8 cellular contexts compared by ENCODE assay signal in the genomic region with DNA sequence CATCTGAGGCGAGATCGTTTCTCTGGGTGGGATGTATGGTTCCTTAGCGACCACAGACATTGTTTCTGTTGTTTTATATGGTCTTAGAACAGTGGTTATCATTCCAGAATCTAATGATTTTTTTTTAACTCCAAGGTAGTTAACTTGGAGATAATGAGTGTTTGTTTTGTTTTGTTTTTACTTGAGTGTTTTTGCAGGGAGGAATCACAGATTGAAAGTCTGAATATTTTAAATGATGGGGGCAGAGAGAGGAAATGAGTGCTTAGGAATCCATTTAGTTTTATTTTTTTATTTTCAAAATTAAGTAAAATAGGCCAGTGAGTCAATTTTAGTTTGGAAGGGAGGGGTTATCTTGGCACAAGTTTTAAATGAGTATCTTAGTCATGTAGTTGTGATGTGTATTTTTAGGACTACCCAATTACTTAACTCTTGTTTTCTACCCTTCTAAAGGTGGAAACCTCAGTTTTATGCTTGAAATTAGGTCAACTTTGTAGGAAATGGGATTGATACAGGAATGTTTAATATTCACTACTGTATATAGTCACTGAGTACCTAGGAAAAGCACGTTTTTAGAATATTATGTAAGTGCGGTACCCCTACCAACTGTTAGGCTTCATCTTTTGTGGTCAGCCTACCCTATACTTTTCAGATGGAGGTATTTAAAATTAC. TPM values are rescaled to one million over a fixed set of nuclear protein-coding genes. Genes with fewer than 3 reads are reported as not detected.
A peak's percentile ranks its signal among the peaks of the same experiment; 100 is the strongest.
DNase-seq lines count a peak whose midpoint lies in the region; ATAC-seq and TF ChIP-seq lines count a peak whose summit lies in the region.

No MANE protein-coding gene starts in this region.

- H2AK5ac ChIP-seq in trophoblast cell (ENCODE audit: low read length), result no peak overlapping the region

- DNase-seq in DND-41 (no peak), Peyer's patch (no peak), erythroblast (lab: John Stamatoyannopoulos, UW) (peak; percentile 35 to 51), trophoblast cell (no peak), DMS53 (lab: John Stamatoyannopoulos, UW) (no peak), DMS 273 treated with DMSO at 0.1 percent for 48 hours (lab: John Stamatoyannopoulos, UW) (no peak), HPDE6-E6E7 (ENCODE audit: extremely low spot score) (no peak)

- H2BK120ac ChIP-seq in trophoblast cell (ENCODE audit: insufficient read depth, low read length, poor library complexity), result no peak overlapping the region

- H4K91ac ChIP-seq in trophoblast cell (ENCODE audit: low read depth, low read length), result no peak overlapping the region

- peaks cover 37% of the 10 kb centered on the region for H3K4me1 ChIP-seq in DND-41 (ENCODE audit: insufficient read depth, low read length)
- peaks cover 0 to 60% (median 3%) of the 10 kb centered on the region in 4 donors for H3K4me1 ChIP-seq in Peyer's patch
- peaks cover 0 to 7% of the 10 kb centered on the region in 2 experiments for H3K4me1 ChIP-seq in trophoblast cell (ENCODE audit: control insufficient read depth in 1 of 2, insufficient read depth in 2 of 2, low read length in 2 of 2)

- H3K9me3 ChIP-seq in DND-41 (ENCODE audit: insufficient read depth, low read length, severe bottlenecking), result no peaks in the 10 kb centered on the region
- no peaks in the 10 kb centered on the region for H3K9me3 ChIP-seq in Peyer's patch
- H3K9me3 ChIP-seq in trophoblast cell (ENCODE audit: insufficient read depth, low read depth, low read length), result no peaks in the 10 kb centered on the region

- H3K27me3 ChIP-seq in DND-41 (ENCODE audit: insufficient read depth, low read length, poor library complexity) (no peaks in the 10 kb centered on the region), Peyer's patch (no peaks in the 10 kb centered on the region), trophoblast cell (ENCODE audit: insufficient read depth, low read length) (no peaks in the 10 kb centered on the region)

- TF ChIP-seq POLR2A in Peyer's patch (IDR thresholded peaks at IDR 0.05), result no peak
- no peak for TF ChIP-seq POLR2A in erythroblast (IDR thresholded peaks at IDR 0.05; ENCODE audit: low read length)

- H2BK12ac ChIP-seq in trophoblast cell (ENCODE audit: low read length), result no peak overlapping the region

- H2AFZ ChIP-seq in DND-41 (ENCODE audit: low read depth, low read length) (no peak overlapping the region), trophoblast cell (ENCODE audit: insufficient read depth, low read length, poor library complexity) (no peak overlapping the region)

- peak overlapping the region; percentile 96 for H3K4ac ChIP-seq in trophoblast cell (ENCODE audit: low read depth, low read length)

- H3K18ac ChIP-seq in trophoblast cell (ENCODE audit: low read length), result no peak overlapping the region

- H3K4me2 ChIP-seq in DND-41 (ENCODE audit: insufficient read depth, low read length) (peak overlapping the region; percentile 70), trophoblast cell (ENCODE audit: low read length) (peak overlapping the region; percentile 90)

- no peak overlapping the region for H2BK5ac ChIP-seq in trophoblast cell (ENCODE audit: low read depth, low read length, poor library complexity)

- no peak overlapping the region for H3K23ac ChIP-seq in trophoblast cell (ENCODE audit: low read length)

- TF ChIP-seq CTCF in DND-41 (IDR thresholded peaks at IDR 0.05; ENCODE audit: borderline replicate concordance, extremely low read depth, low read length, poor library complexity, severe bottlenecking) (no peak), Peyer's patch (IDR thresholded peaks at IDR 0.05) (peak in 1 of 6 experiments; percentile 2)

- no peak overlapping the region for H4K8ac ChIP-seq in trophoblast cell (ENCODE audit: low read depth, low read length)

- H3K4me3 ChIP-seq in DND-41 (ENCODE audit: low read depth in 1 of 2, low read length in 2 of 2), result peak overlapping the region; percentile 19 to 99; a peak in 3 of 4 replicates
- peak overlapping the region; percentile 91 to 95 (median 92) for H3K4me3 ChIP-seq in Peyer's patch
- peak overlapping the region; percentile 94 for H3K4me3 ChIP-seq in trophoblast cell (ENCODE audit: low read depth, low read length)

- peaks cover 19% of the 10 kb centered on the region for H3K79me1 ChIP-seq in trophoblast cell (ENCODE audit: low read length)

- ATAC-seq in DND-41 (ENCODE audit: insufficient read depth, low read depth) (no peak), HG03039 (IDR thresholded peaks at IDR 0.05; ENCODE audit: unreplicated experiment) (no peak)

- H3K36me3 ChIP-seq in DND-41 (ENCODE audit: insufficient read depth, low read length), result peaks cover 9% of the 10 kb centered on the region
- H3K36me3 ChIP-seq in Peyer's patch, result peaks cover 0 to under 1% (median 0%) of the 10 kb centered on the region in 3 donors
- H3K36me3 ChIP-seq in trophoblast cell (ENCODE audit: control insufficient read depth in 1 of 2, insufficient read depth in 2 of 2, low read length in 2 of 2), result no peaks in the 10 kb centered on the region

- H3K9ac ChIP-seq in DND-41 (ENCODE audit: low read depth, low read length) (peak overlapping the region; percentile 97), trophoblast cell (ENCODE audit: low read length) (no peak overlapping the region)

- H4K12ac ChIP-seq in trophoblast cell (ENCODE audit: low read depth, low read length), result no peak overlapping the region

- peaks cover 77% of the 10 kb centered on the region for H3K79me2 ChIP-seq in DND-41 (ENCODE audit: insufficient read depth, low read length)
- peaks cover 32% of the 10 kb centered on the region for H3K79me2 ChIP-seq in trophoblast cell (ENCODE audit: control insufficient read depth, insufficient read depth, low read length, poor library complexity)

- peaks cover 42% of the 10 kb centered on the region for H4K20me1 ChIP-seq in DND-41 (ENCODE audit: insufficient read depth, low read length)

- H3K14ac ChIP-seq in trophoblast cell (ENCODE audit: low read length), result no peak overlapping the region

- WGBS in trophoblast cell (ENCODE audit: extremely low coverage, insufficient coverage, insufficient read length), result no CpG with 5 or more reads among the region's 5 CpGs

- H3K27ac ChIP-seq in DND-41 (ENCODE audit: low read length) (peak overlapping the region; percentile 98), Peyer's patch (peak overlapping the region; percentile 99 to 100 (median 99)), trophoblast cell (ENCODE audit: low read depth, low read length) (no peak overlapping the region)

RNA-seq across cellular contexts. Expression of gene UBE2R2, which starts 2.0 kb away (rescaled TPM):
- 10 to 100 TPM; 29.7 to 39.9 (median 34.8) TPM for total RNA-seq in Peyer's patch
- polyA plus RNA-seq in trophoblast cell (2013), result 55.1 and 56.2 TPM in 2 replicates

RNA-seq across cellular contexts. Expression of gene PRSS3, which starts 23.6 kb away (rescaled TPM):
- total RNA-seq in Peyer's patch, result 100 to 1,000 TPM in 3 of 4 donors, 10 to 100 TPM in 1; 20.6 to 281 (median 209) TPM
- polyA plus RNA-seq in trophoblast cell (2013), result not detected in 2 replicates

Comparison
In these comparisons a context has a peak if more than half of its experiments do, and no peak if none do; other contexts are left out.
1. DNase-seq: peak in erythroblast (2 of 2); none in DND-41 (single experiment), Peyer's patch (0 of 3), trophoblast cell (0 of 2), DMS53 (single experiment), DMS 273 treated with DMSO at 0.1 percent for 48 hours (single experiment) and HPDE6-E6E7 (single experiment).
2. Peak in every context shown above with its lines, with median percentiles within 50 percentile points of each other: H3K4me3 ChIP-seq.